In the genomic region with DNA sequence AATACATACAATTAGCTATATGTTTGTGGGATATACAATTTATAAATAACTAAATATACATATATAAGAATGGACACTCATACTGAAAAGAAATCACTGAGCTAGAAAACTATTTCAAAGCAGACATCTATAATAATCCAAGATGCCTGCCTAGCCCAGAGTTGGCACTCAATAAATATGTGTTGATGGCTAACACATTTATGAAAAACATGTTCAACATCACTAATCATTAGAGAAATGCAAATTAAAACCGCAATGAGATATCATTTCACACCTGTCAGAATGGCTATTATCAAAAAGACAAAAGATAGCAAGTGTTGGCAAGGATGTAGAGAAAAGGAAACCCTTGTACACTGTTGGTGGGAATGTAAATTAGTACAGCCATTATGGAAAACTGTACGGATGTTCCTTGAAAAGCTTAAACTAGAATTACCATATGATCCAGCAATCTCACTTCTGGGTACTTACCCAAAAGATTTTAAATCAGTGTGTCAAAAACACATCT, we compare ENCODE assay signal across 20 cellular contexts. TPM values are rescaled to one million over a fixed set of nuclear protein-coding genes. Genes with fewer than 3 reads are reported as not detected.
DNase-seq lines count a peak whose midpoint lies in the region; ATAC-seq lines count a peak whose summit lies in the region.
"Had no signal": no experiment of that assay in that cellular context is flagged by ENCODE, and none has a peak within 500 bp of the region (broad histone marks: within the 10 kb centered on the region; RNA-seq: fewer than 3 reads in every experiment).

No MANE protein-coding gene starts in this region.

- H3K9me3 Mint-ChIP-seq in stimulated activated memory B cell treated with anti-CD40 and anti-IgM and Interleukin-4, amounts not matched to agents 10 μg/mL and 1 μg/mL and 100 μg/mL, for 72 hours = no peaks in the 10 kb centered on the region
- no peaks in the 10 kb centered on the region for H3K9me3 Mint-ChIP-seq in activated naive CD8-positive, alpha-beta T cell treated with anti-CD3 and anti-CD28 coated beads, Interleukin-2, amount 50 U/mL, for 24 hours
- H3K9me3 Mint-ChIP-seq: HFFc6 had no signal

- no peaks in the 10 kb centered on the region for H3K27me3 ChIP-seq in aorta (ENCODE audit: control insufficient read depth in 1 of 2, insufficient read depth in 2 of 2, low read length in 1 of 2)

- peaks cover 55% of the 10 kb centered on the region for H3K4me1 Mint-ChIP-seq in stimulated activated memory B cell treated with anti-CD40 and anti-IgM and Interleukin-4, amounts not matched to agents 10 μg/mL and 1 μg/mL and 100 μg/mL, for 72 hours
- no peaks in the 10 kb centered on the region for H3K4me1 Mint-ChIP-seq in activated naive CD8-positive, alpha-beta T cell treated with anti-CD3 and anti-CD28 coated beads, Interleukin-2, amount 50 U/mL, for 24 hours

- WGBS in aorta, 2 donors = 73 to 92% methylated on average over 2 of the region's 2 CpGs

- no peak overlapping the region for H3K27ac ChIP-seq in aorta (ENCODE audit: low read depth in 1 of 2, low read length in 2 of 2)
- H3K27ac ChIP-seq: 22Rv1 had no signal

- intact Hi-C loops in aorta (cut with DNase I) = no loop called here

- no peaks in the 10 kb centered on the region for H3K36me3 ChIP-seq in aorta (ENCODE audit: control insufficient read depth in 1 of 2, insufficient read depth in 2 of 2, low read length in 1 of 2)

- H3K9me3 ChIP-seq in aorta (ENCODE audit: control insufficient read depth, low read length) = no peaks in the 10 kb centered on the region

- peak; percentile 16 for DNase-seq in NCI-H146 (lab: John Stamatoyannopoulos, UW)
- DNase-seq in NCI-H146 treated with DMSO at 0.1 percent for 48 hours (lab: John Stamatoyannopoulos, UW; ENCODE audit: unreplicated experiment) = no peak
- DNase-seq in aorta = no peak
- no peak for DNase-seq in NCI-H748 treated with DMSO at 0.1 percent for 48 hours (lab: John Stamatoyannopoulos, UW)
- DNase-seq in activated naive CD8-positive, alpha-beta T cell treated with anti-CD3 and anti-CD28 coated beads, Interleukin-2, amount 50 U/mL, for 24 hours = no peak
- DNase-seq: GF-D8, HFFc6, KG1, MV-4-11, NCI-H1417 treated with DMSO at 0.1 percent for 48 hours, NCI-H2029, NCI-H82, T-helper 1 cell, T-helper 9 cell had no signal

- H3K36me3 Mint-ChIP-seq in stimulated activated memory B cell treated with anti-CD40 and anti-IgM and Interleukin-4, amounts not matched to agents 10 μg/mL and 1 μg/mL and 100 μg/mL, for 72 hours = peaks cover 27% of the 10 kb centered on the region
- no peaks in the 10 kb centered on the region for H3K36me3 Mint-ChIP-seq in activated naive CD8-positive, alpha-beta T cell treated with anti-CD3 and anti-CD28 coated beads, Interleukin-2, amount 50 U/mL, for 24 hours (ENCODE audit: low read depth)

- H3K4me3 Mint-ChIP-seq in stimulated activated memory B cell treated with anti-CD40 and anti-IgM and Interleukin-4, amounts not matched to agents 10 μg/mL and 1 μg/mL and 100 μg/mL, for 72 hours = no peak overlapping the region
- no peak overlapping the region for H3K4me3 Mint-ChIP-seq in activated naive CD8-positive, alpha-beta T cell treated with anti-CD3 and anti-CD28 coated beads, Interleukin-2, amount 50 U/mL, for 24 hours
- H3K4me3 Mint-ChIP-seq: HFFc6 had no signal

- ATAC-seq in GM18511 (IDR thresholded peaks at IDR 0.05; ENCODE audit: unreplicated experiment) (peak; percentile 42), HG03354 (IDR thresholded peaks at IDR 0.05; ENCODE audit: poor library complexity, severe bottlenecking, unreplicated experiment) (peak; percentile 51), aorta (ENCODE audit: low FRiP score) (no peak)
- ATAC-seq in stimulated activated memory B cell treated with anti-CD40 and anti-IgM and Interleukin-4, amounts not matched to agents 10 μg/mL and 1 μg/mL and 100 μg/mL, for 72 hours = no peak
- no peak for ATAC-seq in activated naive CD8-positive, alpha-beta T cell treated with anti-CD3 and anti-CD28 coated beads, Interleukin-2, amount 50 U/mL, for 24 hours
- ATAC-seq: HepG2 had no signal

- no peaks in the 10 kb centered on the region for H3K27me3 Mint-ChIP-seq in stimulated activated memory B cell treated with anti-CD40 and anti-IgM and Interleukin-4, amounts not matched to agents 10 μg/mL and 1 μg/mL and 100 μg/mL, for 72 hours
- H3K27me3 Mint-ChIP-seq in activated naive CD8-positive, alpha-beta T cell treated with anti-CD3 and anti-CD28 coated beads, Interleukin-2, amount 50 U/mL, for 24 hours = no peaks in the 10 kb centered on the region

- H3K4me3 ChIP-seq in aorta (ENCODE audit: low read length in 2 of 2) = no peak overlapping the region

- H3K27ac Mint-ChIP-seq in stimulated activated memory B cell treated with anti-CD40 and anti-IgM and Interleukin-4, amounts not matched to agents 10 μg/mL and 1 μg/mL and 100 μg/mL, for 72 hours = peak overlapping the region; percentile 3
- H3K27ac Mint-ChIP-seq in activated naive CD8-positive, alpha-beta T cell treated with anti-CD3 and anti-CD28 coated beads, Interleukin-2, amount 50 U/mL, for 24 hours = no peak overlapping the region
- H3K27ac Mint-ChIP-seq: HFFc6 had no signal

- no peaks in the 10 kb centered on the region for H3K4me1 ChIP-seq in aorta (ENCODE audit: control insufficient read depth in 1 of 2, insufficient read depth in 2 of 2, low read length in 2 of 2)

RNA-seq across cellular contexts. Expression of a gene that starts 29.8 kb away (rescaled TPM):
- 1 to 10 TPM in 1 of 2 donors, under 1 TPM in 1; 0.45 to 1.2 TPM for total RNA-seq in aorta
- polyA plus RNA-seq in aorta = under 1 TPM; 0.05 to 0.63 TPM
- total RNA-seq: HFFc6, NCI-H460 had no signal

RNA-seq across cellular contexts. Expression of a gene that starts 50.9 kb away (rescaled TPM):
- 1 to 10 TPM; 1.1 to 4.5 TPM for total RNA-seq in aorta
- polyA plus RNA-seq in aorta = 1 to 10 TPM in 1 of 2 donors, not detected in 1; 4.2 TPM
- total RNA-seq: HFFc6 had no signal

Comparison
In these comparisons a context has a peak if more than half of its experiments do, and no peak if none do; other contexts are left out.
1. ATAC-seq: peak in GM18511 (single experiment) and HG03354 (single experiment); none in stimulated activated memory B cell treated with anti-CD40 and anti-IgM and Interleukin-4, amounts not matched to agents 10 μg/mL and 1 μg/mL and 100 μg/mL, for 72 hours (single experiment), aorta (single experiment) and activated naive CD8-positive, alpha-beta T cell treated with anti-CD3 and anti-CD28 coated beads, Interleukin-2, amount 50 U/mL, for 24 hours (single experiment).